ENCODE assay signal across 8 cellular contexts in genomic region chrX:47366051-47366722, GRCh38. TPM values are rescaled to one million over a fixed set of nuclear protein-coding genes. Genes with fewer than 3 reads are reported as not detected.
A peak's percentile ranks its signal among the peaks of the same experiment; 100 is the strongest.
DNase-seq lines count a peak whose midpoint lies in the region; ATAC-seq and TF ChIP-seq lines count a peak whose summit lies in the region.

No MANE protein-coding gene starts in this region.

- no peaks in the 10 kb centered on the region for H3K4me1 ChIP-seq in left lung

- DNase-seq in DMS53 (lab: John Stamatoyannopoulos, UW) (peak; percentile 97), NCI-H226 (peak; percentile 68), dorsolateral prefrontal cortex (peak; percentile 39 to 77 (median 71)), left lung (peak; percentile 52 to 57)
- peak; percentile 80 for DNase-seq in activated CD4-positive, alpha-beta memory T cell treated with anti-CD3 and anti-CD28 coated beads for 36 hours
- peak; percentile 46 for DNase-seq in stimulated activated CD4-positive, alpha-beta T cell treated with anti-CD3 and anti-CD28 coated beads, Interleukin-2, amount 100 ng/mL, for 4 hours (ENCODE audit: low read depth)

- H3K36me3 Mint-ChIP-seq in activated CD4-positive, alpha-beta memory T cell treated with anti-CD3 and anti-CD28 coated beads for 36 hours: no peaks in the 10 kb centered on the region

- POLR2A ChIA-PET in activated CD4-positive, alpha-beta memory T cell treated with anti-CD3 and anti-CD28 coated beads for 36 hours (lab: Charles Lee): interaction anchor here (0.7 kb wide), 1 partner anchor 148 kb away, joined by 3 read pairs; no protein-coding TSS in a partner anchor

- ATAC-seq in HG02763 (IDR thresholded peaks at IDR 0.05; ENCODE audit: unreplicated experiment) (peak; percentile 38), left lung (peak; percentile 65), HG02970 (IDR thresholded peaks at IDR 0.05; ENCODE audit: low FRiP score, unreplicated experiment) (no peak)

- H3K4me1 Mint-ChIP-seq in activated CD4-positive, alpha-beta memory T cell treated with anti-CD3 and anti-CD28 coated beads for 36 hours (ENCODE audit: low read depth): peaks cover 13% of the 10 kb centered on the region

- peak overlapping the region; percentile 81 for H3K27ac Mint-ChIP-seq in activated CD4-positive, alpha-beta memory T cell treated with anti-CD3 and anti-CD28 coated beads for 36 hours

- H3K36me3 ChIP-seq in left lung: no peaks in the 10 kb centered on the region

- no peaks in the 10 kb centered on the region for H3K9me3 Mint-ChIP-seq in activated CD4-positive, alpha-beta memory T cell treated with anti-CD3 and anti-CD28 coated beads for 36 hours

- H3K27me3 ChIP-seq in dorsolateral prefrontal cortex (peaks cover 0 to 32% (median 0%) of the 10 kb centered on the region in 45 donors), left lung (peaks cover 0 to 2% of the 10 kb centered on the region in 2 donors)

- peak overlapping the region; percentile 83 for H3K4me3 Mint-ChIP-seq in activated CD4-positive, alpha-beta memory T cell treated with anti-CD3 and anti-CD28 coated beads for 36 hours

- H3K27ac ChIP-seq in dorsolateral prefrontal cortex: peak overlapping the region in 54 of 59 donors; percentile 6 to 88 (median 74)
- H3K27ac ChIP-seq in left lung: no peak overlapping the region

- intact Hi-C loops in activated CD4-positive, alpha-beta memory T cell treated with anti-CD3 and anti-CD28 coated beads for 36 hours (cut with micrococcal nuclease): loop anchor here (1.0 to 2.0 kb wide), 2 partner anchors 15 to 173 kb away; partner anchors contain the start of gene UBA1
- intact Hi-C loops in dorsolateral prefrontal cortex (cut with DNase I) (no loop called here), left lung (cut with DNase I) (no loop called here)

- CTCF ChIA-PET in activated CD4-positive, alpha-beta memory T cell treated with anti-CD3 and anti-CD28 coated beads for 36 hours (lab: Charles Lee): interaction anchor here (1.0 kb wide), 1 partner anchor 8 kb away, joined by 3 read pairs; no protein-coding TSS in a partner anchor

- H3K4me3 ChIP-seq in dorsolateral prefrontal cortex (peak overlapping the region; percentile 16 to 70 (median 57)), left lung (peak overlapping the region; percentile 28 to 41)

- no peaks in the 10 kb centered on the region for H3K9me3 ChIP-seq in left lung

- TF ChIP-seq CTCF in dorsolateral prefrontal cortex (IDR thresholded peaks at IDR 0.05 in 54 of 56, conservative IDR thresholded peaks at IDR 0.05 in 2 of 56; ENCODE audit: low read depth in 1 of 56, partially characterized antibody in 56 of 56): peak in 18 of 56 donors; percentile 5 to 49 (median 15)
- TF ChIP-seq CTCF in left lung (IDR thresholded peaks at IDR 0.05): no peak

- H3K27me3 Mint-ChIP-seq in activated CD4-positive, alpha-beta memory T cell treated with anti-CD3 and anti-CD28 coated beads for 36 hours: no peaks in the 10 kb centered on the region

RNA-seq across cellular contexts. Expression of gene ZNF157, which starts 4.2 kb away (rescaled TPM):
- under 1 TPM; 0.50 to 0.53 TPM for total RNA-seq in activated CD4-positive, alpha-beta memory T cell treated with anti-CD3 and anti-CD28 coated beads for 36 hours
- 1 to 10 TPM; 1.3 to 4.3 (median 2.6) TPM for total RNA-seq in dorsolateral prefrontal cortex
- under 1 TPM; 0.20 to 0.29 TPM for total RNA-seq in left lung

Comparison
In these comparisons a context has a peak if more than half of its experiments do, and no peak if none do; other contexts are left out.
1. DNase-seq: peak in every context shown above with its lines; median percentile 97 in DMS53; 80 in activated CD4-positive, alpha-beta memory T cell treated with anti-CD3 and anti-CD28 coated beads for 36 hours; 71 in dorsolateral prefrontal cortex; 68 in NCI-H226; 54 in left lung; 46 in stimulated activated CD4-positive, alpha-beta T cell treated with anti-CD3 and anti-CD28 coated beads, Interleukin-2, amount 100 ng/mL, for 4 hours.
2. H3K27ac ChIP-seq: peak in dorsolateral prefrontal cortex (54 of 59); none in left lung (0 of 2).